In the genomic region with DNA sequence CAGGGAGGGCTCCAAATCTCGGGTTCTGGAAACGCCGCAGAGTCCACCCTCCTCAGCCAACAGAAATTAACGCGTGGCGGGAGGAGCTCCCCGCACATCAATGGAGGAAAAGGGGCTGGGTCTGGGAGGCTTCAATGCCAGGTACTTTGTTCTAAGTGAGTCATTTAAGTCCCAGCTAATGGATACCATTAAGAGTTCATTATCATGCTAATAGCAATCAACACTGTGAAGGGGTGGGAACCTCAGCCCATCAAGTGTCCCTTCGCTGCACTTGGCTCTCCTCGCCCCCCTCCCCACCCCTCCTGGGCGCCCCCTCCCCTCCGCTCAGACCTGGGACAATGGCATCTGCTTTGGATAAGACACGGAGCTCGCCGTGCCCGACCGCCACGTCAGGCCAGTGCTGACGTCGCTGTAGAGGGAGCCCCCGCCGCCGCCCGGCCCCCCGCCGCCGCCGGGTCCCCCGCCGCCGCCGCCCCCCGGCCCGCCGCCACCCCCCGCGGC, we compare ENCODE assay signal across 12 cellular contexts. TPM values are rescaled to one million over a fixed set of nuclear protein-coding genes. Genes with fewer than 3 reads are reported as not detected.
DNase-seq lines count a peak whose midpoint lies in the region; TF ChIP-seq lines count a peak whose summit lies in the region.
"Had no signal": no experiment of that assay in that cellular context is flagged by ENCODE, and none has a peak within 500 bp of the region (broad histone marks: within the 10 kb centered on the region; RNA-seq: fewer than 3 reads in every experiment).

No MANE protein-coding gene starts in this region.

- TF ChIP-seq CTCF in AG09309 (IDR thresholded peaks at IDR 0.05; ENCODE audit: control insufficient read depth, insufficient read depth, low read depth, low read length, missing control alignments) (no peak), fibroblast of the aortic adventitia (IDR thresholded peaks at IDR 0.05; ENCODE audit: insufficient read depth, low read length) (no peak), neural cell (IDR thresholded peaks at IDR 0.05; ENCODE audit: poor library complexity, severe bottlenecking) (no peak)

- no peak overlapping the region for H3K9ac ChIP-seq in neural cell (ENCODE audit: low read length)

- H3F3A ChIP-seq in neural cell (ENCODE audit: insufficient read depth, low read length, poor library complexity, severe bottlenecking) = peaks cover 6% of the 10 kb centered on the region

- no peaks in the 10 kb centered on the region for H3K36me3 ChIP-seq in neural cell (ENCODE audit: insufficient read depth, low read length)

- H3K9me3 ChIP-seq in neural cell (ENCODE audit: low read length) = no peaks in the 10 kb centered on the region

- H3K4me3 ChIP-seq in AG09309 (ENCODE audit: control insufficient read depth, low read depth, low read length) (peak overlapping the region; percentile 13; the same call in 1 of the 2 replicates), fibroblast of the aortic adventitia (ENCODE audit: low read depth, low read length) (peak overlapping the region; percentile 80), neural cell (ENCODE audit: low read length) (peak overlapping the region; percentile 86)

- H3K79me2 ChIP-seq in neural cell (replicated peaks; ENCODE audit: insufficient read depth, low read length) = peaks cover 4% of the 10 kb centered on the region

- no peak for TF ChIP-seq RAD21 in neural cell (conservative IDR thresholded peaks at IDR 0.05)

- no peak overlapping the region for H2AFZ ChIP-seq in neural cell (ENCODE audit: low read depth, low read length)

- no peak for TF ChIP-seq EP300 in neural cell (conservative IDR thresholded peaks at IDR 0.05; ENCODE audit: poor library complexity, severe bottlenecking)

- peak overlapping the region; percentile 6 for H3K4me2 ChIP-seq in neural cell (ENCODE audit: low read length)

- peaks cover 18% of the 10 kb centered on the region for H3K27me3 ChIP-seq in neural cell (ENCODE audit: insufficient read depth, low read depth, low read length)

- no peak overlapping the region for H3K27ac ChIP-seq in neural cell (ENCODE audit: low read length)
- H3K27ac ChIP-seq: C4-2B had no signal

- no peak for DNase-seq in AG09309 (ENCODE audit: low read depth)
- DNase-seq in NCI-H748 treated with DMSO at 0.1 percent for 48 hours (lab: John Stamatoyannopoulos, UW) = peak; percentile 38
- peak; percentile 25 for DNase-seq in fibroblast of the aortic adventitia (ENCODE audit: low read depth)
- DNase-seq in stimulated activated CD4-positive, alpha-beta T cell treated with anti-CD3 and anti-CD28 coated beads, Interleukin-1b, Interleukin-23, amount 100 ng/mL, for 48 hours = no peak
- no peak for DNase-seq in DMS79 (lab: John Stamatoyannopoulos, UW)
- no peak for DNase-seq in NOMO-1 treated with dmso at 0.1 percent for 144 hours (lab: John Stamatoyannopoulos, UW; ENCODE audit: unreplicated experiment)
- DNase-seq in NCI-H2081 treated with DMSO at 0.1 percent for 48 hours (lab: John Stamatoyannopoulos, UW) = no peak
- DNase-seq: NCI-H187 had no signal

- no peaks in the 10 kb centered on the region for H3K9me2 ChIP-seq in neural cell (ENCODE audit: insufficient read depth, low read length)

- no peaks in the 10 kb centered on the region for H4K20me1 ChIP-seq in neural cell (ENCODE audit: insufficient read depth)

TF ChIP-seq in neural cell, 6 proteins besides CTCF, POLR2A, EP300 and RAD21:
- TF ChIP-seq SMC3 (conservative IDR thresholded peaks at IDR 0.05; ENCODE audit: poor library complexity) = no peak

RNA-seq across cellular contexts. Expression of gene FZD8, which starts 3.0 kb away (rescaled TPM):
- total RNA-seq in fibroblast of the aortic adventitia (ENCODE audit: low replicate concordance) = 8.8 and 15.4 TPM in 2 replicates
- 1.6 and 1.9 TPM in 2 replicates for polyA plus RNA-seq in neural cell
- 4.3 and 4.9 TPM in 2 replicates for polyA minus RNA-seq in neural cell

RNA-seq across cellular contexts. Expression of gene GJD4, which starts 33.9 kb away (rescaled TPM):
- total RNA-seq in fibroblast of the aortic adventitia (ENCODE audit: low replicate concordance) = 0.09 TPM in 1 of 2 replicates, not detected in the other
- polyA plus RNA-seq in neural cell = not detected in 2 replicates
- polyA minus RNA-seq in neural cell = not detected in 2 replicates
- total RNA-seq: HepG2, temporal lobe had no signal
- polyA plus RNA-seq: HepG2 had no signal

Comparison
In these comparisons a context has a peak if more than half of its experiments do, and no peak if none do; other contexts are left out.
1. DNase-seq: peak in NCI-H748 treated with DMSO at 0.1 percent for 48 hours (single experiment) and fibroblast of the aortic adventitia (single experiment); none in AG09309 (single experiment), stimulated activated CD4-positive, alpha-beta T cell treated with anti-CD3 and anti-CD28 coated beads, Interleukin-1b, Interleukin-23, amount 100 ng/mL, for 48 hours (single experiment), DMS79 (single experiment), NOMO-1 treated with dmso at 0.1 percent for 144 hours (single experiment) and NCI-H2081 treated with DMSO at 0.1 percent for 48 hours (single experiment).
2. H3K4me3 ChIP-seq: peak in every context shown above with its lines; median percentile 86 in neural cell; 80 in fibroblast of the aortic adventitia; 13 in AG09309.